In genomic region chr3:141647562-141647915, GRCh38 we compare ENCODE assay signal across 14 cellular contexts.
DNase-seq lines count a peak whose midpoint lies in the region; ATAC-seq and TF ChIP-seq lines count a peak whose summit lies in the region.
"Had no signal": no experiment of that assay in that cellular context is flagged by ENCODE, and none has a peak within 500 bp of the region (broad histone marks: within the 10 kb centered on the region; RNA-seq: fewer than 3 reads in every experiment).

No MANE protein-coding gene starts in this region.

- H2AFZ ChIP-seq in GM23338: peak overlapping the region; percentile 39

- WGBS in sigmoid colon, 2 donors: 62 to 86% methylated on average over 3 of the region's 3 CpGs

- ATAC-seq in GM23338 (no peak), GM19395 (IDR thresholded peaks at IDR 0.05; ENCODE audit: unreplicated experiment) (no peak)

- no peak for TF ChIP-seq POLR2A in sigmoid colon (IDR thresholded peaks at IDR 0.05)

- no peaks in the 10 kb centered on the region for H3K9me3 ChIP-seq in SK-N-MC (ENCODE audit: low read depth, low read length)
- no peaks in the 10 kb centered on the region for H3K9me3 ChIP-seq in sigmoid colon
- H3K9me3 ChIP-seq: SJCRH30 had no signal

- no peaks in the 10 kb centered on the region for H4K20me1 ChIP-seq in GM23338 (replicated peaks; ENCODE audit: insufficient read depth)

- no peaks in the 10 kb centered on the region for H3F3A ChIP-seq in GM23338 (replicated peaks; ENCODE audit: low read depth)

- TF ChIP-seq EP300 in sigmoid colon (IDR thresholded peaks at IDR 0.05): no peak

- DNase-seq in GM23338 (ENCODE audit: low spot score): no peak
- no peak for DNase-seq in SK-N-MC (ENCODE audit: low read depth, low spot score)
- DNase-seq in myocyte (ENCODE audit: low read depth): peak; percentile 32
- DNase-seq in sigmoid colon: no peak
- DNase-seq in head of caudate nucleus: no peak
- DNase-seq in NCI-H2171 (lab: John Stamatoyannopoulos, UW): no peak
- DNase-seq: CD8-positive, alpha-beta memory T cell; GF-D8; MM.1S; NCI-H1048; NCI-H524 treated with DMSO at 0.1 percent for 48 hours; SJCRH30 had no signal

- H3K36me3 ChIP-seq in GM23338 (ENCODE audit: insufficient read depth): no peaks in the 10 kb centered on the region
- H3K36me3 ChIP-seq in SK-N-MC (ENCODE audit: insufficient read depth, low read length): no peaks in the 10 kb centered on the region
- no peaks in the 10 kb centered on the region for H3K36me3 ChIP-seq in sigmoid colon
- H3K36me3 ChIP-seq: SJCRH30 had no signal

- H3K4me3 ChIP-seq in GM23338 (no peak overlapping the region), SK-N-MC (no peak overlapping the region), sigmoid colon (no peak overlapping the region)
- H3K4me3 ChIP-seq: SJCRH30 had no signal

- no peak overlapping the region for H3K27ac ChIP-seq in GM23338 (ENCODE audit: low read depth)
- 0 out of 2 replicates have a peak overlapping the region, but pooled peaks have one; percentile 1 for H3K27ac ChIP-seq in SK-N-MC
- H3K27ac ChIP-seq in sigmoid colon: peak overlapping the region in 3 of 4 donors; percentile 59 to 78 (median 73)
- H3K27ac ChIP-seq: C4-2B, SJCRH30 had no signal

- H3K27me3 Mint-ChIP-seq in GM23338 (ENCODE audit: insufficient read depth, low read depth, poor library complexity): peaks cover 9% of the 10 kb centered on the region
- H3K27me3 Mint-ChIP-seq: CD8-positive, alpha-beta memory T cell had no signal

- H3K9ac ChIP-seq in SK-N-MC (ENCODE audit: insufficient read length): no peak overlapping the region

- H3K27me3 ChIP-seq in GM23338 (ENCODE audit: insufficient read depth) (no peaks in the 10 kb centered on the region), sigmoid colon (no peaks in the 10 kb centered on the region)
- H3K27me3 ChIP-seq: SJCRH30 had no signal

- H3K9me3 Mint-ChIP-seq in GM23338: peaks cover 8% of the 10 kb centered on the region; the same call in 1 of the 3 replicates
- H3K9me3 Mint-ChIP-seq: CD8-positive, alpha-beta memory T cell had no signal

- H3K79me2 ChIP-seq in GM23338 (replicated peaks; ENCODE audit: insufficient read depth): no peaks in the 10 kb centered on the region

- peaks cover 9% of the 10 kb centered on the region for H3K4me1 Mint-ChIP-seq in GM23338

- no peak overlapping the region for H3K27ac Mint-ChIP-seq in GM23338

- intact Hi-C loops in sigmoid colon (cut with DNase I) (loop anchor here (5.0 kb wide), 2 partner anchors 45 to 70 kb away; no protein-coding TSS in a partner anchor), head of caudate nucleus (cut with DNase I) (no loop called here)

- H3K4me3 Mint-ChIP-seq in GM23338: no peak overlapping the region
- H3K4me3 Mint-ChIP-seq: CD8-positive, alpha-beta memory T cell had no signal

- no peak overlapping the region for H3K4me2 ChIP-seq in GM23338

- no peaks in the 10 kb centered on the region for H3K4me1 ChIP-seq in GM23338 (ENCODE audit: insufficient read depth)
- H3K4me1 ChIP-seq in sigmoid colon: peaks cover 0 to 81% (median 61%) of the 10 kb centered on the region in 4 donors
- H3K4me1 ChIP-seq: SJCRH30 had no signal

- H3K36me3 Mint-ChIP-seq in GM23338 (ENCODE audit: low read depth): no peaks in the 10 kb centered on the region
- H3K36me3 Mint-ChIP-seq: CD8-positive, alpha-beta memory T cell had no signal

- H3K9me2 ChIP-seq in GM23338 (ENCODE audit: insufficient read depth): no peaks in the 10 kb centered on the region; the same call in 1 of the 2 replicates

- TF ChIP-seq CTCF in GM23338 (conservative IDR thresholded peaks at IDR 0.05; ENCODE audit: low read depth in 2 of 2) (no peak), sigmoid colon (IDR thresholded peaks at IDR 0.05) (no peak)

TF ChIP-seq in GM23338, 12 proteins besides CTCF, POLR2A, EP300 and RAD21:
- TF ChIP-seq CREB1 (CRISPR knock-in tag; IDR thresholded peaks at IDR 0.05; ENCODE audit: low read depth): no peak
- no peak for TF ChIP-seq ZNF114 (CRISPR knock-in tag; IDR thresholded peaks at IDR 0.05)
- no peak for TF ChIP-seq EZH2 (IDR thresholded peaks at IDR 0.05; ENCODE audit: low read depth, unreplicated experiment)
- no peak for TF ChIP-seq NANOG (IDR thresholded peaks at IDR 0.05; ENCODE audit: borderline replicate concordance)
- no peak for TF ChIP-seq JUNB (IDR thresholded peaks at IDR 0.05; ENCODE audit: unreplicated experiment)
